ENCODE assay signal across 10 cellular contexts in the genomic region with DNA sequence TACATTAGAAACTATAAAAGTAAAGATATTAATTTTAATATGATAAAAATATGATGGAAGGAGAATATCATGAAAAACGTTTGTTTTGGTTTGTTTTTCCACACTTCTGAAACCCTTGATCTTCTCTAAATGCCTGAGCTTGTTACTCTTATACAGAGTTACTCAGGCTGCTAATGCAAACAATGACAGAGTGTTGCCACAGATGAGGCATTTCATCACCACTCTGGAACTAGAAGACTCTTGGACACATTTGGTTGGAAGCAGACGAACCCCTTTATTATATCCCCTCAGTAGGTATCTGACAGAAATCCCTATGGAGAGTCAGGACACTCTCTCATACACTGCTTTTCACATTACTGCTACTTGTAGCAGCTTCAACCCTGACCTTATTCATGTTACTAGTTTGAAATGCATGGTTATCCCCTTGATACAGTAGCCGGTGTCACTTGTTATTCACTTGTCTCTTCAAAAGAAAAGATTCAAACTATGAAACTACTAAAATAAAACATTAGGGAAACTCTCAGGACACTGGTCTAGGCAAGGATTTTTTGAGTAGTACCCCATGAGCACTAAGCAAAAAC.
DNase-seq lines count a peak whose midpoint lies in the region; ATAC-seq, FAIRE-seq and TF ChIP-seq lines count a peak whose summit lies in the region.
"Had no signal": no experiment of that assay in that cellular context is flagged by ENCODE, and none has a peak within 500 bp of the region (broad histone marks: within the 10 kb centered on the region; RNA-seq: fewer than 3 reads in every experiment).

No MANE protein-coding gene starts in this region.

- no peaks in the 10 kb centered on the region for H3K9me3 ChIP-seq in psoas muscle
- H3K9me3 ChIP-seq in tibial artery, result no peaks in the 10 kb centered on the region

- no peaks in the 10 kb centered on the region for H3K4me1 Mint-ChIP-seq in Calu3 (ENCODE audit: low read depth, unreplicated experiment)
- H3K4me1 Mint-ChIP-seq: activated naive CD8-positive, alpha-beta T cell treated with anti-CD3 and anti-CD28 coated beads, Interleukin-2, amount 50 U/mL, for 24 hours had no signal

- DNase-seq in EL (peak; percentile 58), RCC 7860 (ENCODE audit: low spot score) (peak; percentile 49), fibroblast of peridontal ligament (ENCODE audit: extremely low read depth) (peak; percentile 83), psoas muscle (no peak), Calu3 (no peak), RPMI8226 (no peak), SK-N-DZ (ENCODE audit: low spot score) (no peak), tibial artery (no peak)
- DNase-seq: activated naive CD8-positive, alpha-beta T cell treated with anti-CD3 and anti-CD28 coated beads, Interleukin-2, amount 50 U/mL, for 24 hours; SHP77 treated with DMSO at 0.1 percent for 48 hours had no signal

- H3K27ac ChIP-seq in psoas muscle (peak overlapping the region; percentile 38), tibial artery (no peak overlapping the region)

- H3K27ac Mint-ChIP-seq in Calu3 (ENCODE audit: unreplicated experiment), result no peak overlapping the region
- H3K27ac Mint-ChIP-seq: activated naive CD8-positive, alpha-beta T cell treated with anti-CD3 and anti-CD28 coated beads, Interleukin-2, amount 50 U/mL, for 24 hours had no signal

- no peak overlapping the region for H3K4me3 Mint-ChIP-seq in Calu3 (ENCODE audit: low read depth, unreplicated experiment)
- H3K4me3 Mint-ChIP-seq: activated naive CD8-positive, alpha-beta T cell treated with anti-CD3 and anti-CD28 coated beads, Interleukin-2, amount 50 U/mL, for 24 hours had no signal

- no peaks in the 10 kb centered on the region for H3K27me3 Mint-ChIP-seq in Calu3 (ENCODE audit: unreplicated experiment)
- H3K27me3 Mint-ChIP-seq: activated naive CD8-positive, alpha-beta T cell treated with anti-CD3 and anti-CD28 coated beads, Interleukin-2, amount 50 U/mL, for 24 hours had no signal

- no peaks in the 10 kb centered on the region for H3K36me3 Mint-ChIP-seq in Calu3 (ENCODE audit: insufficient read depth, unreplicated experiment)

- H3K36me3 ChIP-seq in psoas muscle (ENCODE audit: insufficient read depth in 1 of 2, low read depth in 1 of 2) (no peaks in the 10 kb centered on the region), tibial artery (no peaks in the 10 kb centered on the region)

- no peak for TF ChIP-seq CTCF in psoas muscle (IDR thresholded peaks at IDR 0.05)
- no peak for TF ChIP-seq CTCF in Calu3 (IDR thresholded peaks at IDR 0.05; ENCODE audit: unreplicated experiment)
- TF ChIP-seq CTCF in tibial artery (IDR thresholded peaks at IDR 0.05), result no peak

- no peaks in the 10 kb centered on the region for H3K9me3 Mint-ChIP-seq in Calu3 (ENCODE audit: low read depth, unreplicated experiment)

- no TSS peak for BruUV-seq in Calu3 (replicated peaks; lab: Mats Ljungman, UMichigan)

- H3K27me3 ChIP-seq in psoas muscle (ENCODE audit: insufficient read depth in 3 of 3, low read length in 2 of 3), result no peaks in the 10 kb centered on the region
- no peaks in the 10 kb centered on the region for H3K27me3 ChIP-seq in tibial artery

- CTCF ChIA-PET in Calu3 (lab: Charles Lee), result no interaction called here

- ATAC-seq in psoas muscle, result peak; percentile 42 to 83 (median 62)
- ATAC-seq: activated naive CD8-positive, alpha-beta T cell treated with anti-CD3 and anti-CD28 coated beads, Interleukin-2, amount 50 U/mL, for 24 hours had no signal

- intact Hi-C loops in psoas muscle (cut with DNase I), result no loop called here
- intact Hi-C loops in Calu3 (cut with micrococcal nuclease; ENCODE audit: unreplicated experiment), result no loop called here
- intact Hi-C loops in tibial artery (cut with DNase I; ENCODE audit: low total_unique reads), result no loop called here

- no peak for FAIRE-seq in RCC 7860 (lab: Jason Lieb, UNC)

- H3K4me1 ChIP-seq in psoas muscle, result peaks cover 14% of the 10 kb centered on the region
- H3K4me1 ChIP-seq in tibial artery, result peaks cover 0 to 4% (median 0%) of the 10 kb centered on the region in 4 donors

- WGBS in psoas muscle, 3 donors, result 25 to 39% (median 34%) methylated on average over 3 of the region's 3 CpGs

- peak overlapping the region; percentile 12 for H3K4me3 ChIP-seq in psoas muscle
- H3K4me3 ChIP-seq in tibial artery, result no peak overlapping the region

Comparison
In these comparisons a context has a peak if more than half of its experiments do, and no peak if none do; other contexts are left out.
1. DNase-seq: peak in EL (single experiment), RCC 7860 (single experiment) and fibroblast of peridontal ligament (single experiment); none in psoas muscle (0 of 2), Calu3 (single experiment), RPMI8226 (single experiment), SK-N-DZ (single experiment) and tibial artery (0 of 2).